In the genomic region with DNA sequence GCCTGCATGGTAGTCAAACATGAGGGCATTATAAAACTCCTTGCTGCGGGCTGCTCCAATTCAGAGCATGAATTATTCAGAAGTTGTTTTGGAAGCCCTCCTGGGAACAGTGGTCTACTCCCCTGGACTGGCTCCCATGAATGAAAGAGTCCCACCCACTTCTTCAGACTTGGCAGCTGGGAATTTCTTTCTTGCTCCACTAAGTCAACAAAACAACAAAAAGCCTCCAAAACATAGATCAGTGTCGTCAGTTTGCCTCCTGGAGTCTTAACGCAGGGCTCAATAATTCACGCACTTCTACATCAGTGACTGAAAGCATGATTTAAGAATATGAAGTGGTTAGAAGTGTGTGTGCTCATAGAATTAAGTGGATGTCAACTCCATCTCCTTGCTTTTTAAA, we compare ENCODE assay signal across 14 cellular contexts.
DNase-seq lines count a peak whose midpoint lies in the region; ATAC-seq and TF ChIP-seq lines count a peak whose summit lies in the region.
"Had no signal": no experiment of that assay in that cellular context is flagged by ENCODE, and none has a peak within 500 bp of the region (broad histone marks: within the 10 kb centered on the region; RNA-seq: fewer than 3 reads in every experiment).

No MANE protein-coding gene starts in this region.

- H3K4me1 Mint-ChIP-seq in nephron: peaks cover 25% of the 10 kb centered on the region

- H3K4me3 Mint-ChIP-seq in nephron: peak overlapping the region in 1 of 3 experiments; percentile 1
- H3K4me3 Mint-ChIP-seq: CD14-positive monocyte had no signal

- DNase-seq in Ammon's horn (ENCODE audit: low spot score): peak; percentile 50
- DNase-seq in NCI-H187 (lab: John Stamatoyannopoulos, UW): peak; percentile 15 to 20
- peak; percentile 29 for DNase-seq in cerebellar cortex (ENCODE audit: low spot score)
- no peak for DNase-seq in T-helper 1 cell
- no peak for DNase-seq in stimulated activated CD4-positive, alpha-beta T cell treated with anti-CD3 and anti-CD28 coated beads, Interleukin-2, amount 100 ng/mL, for 24 hours
- DNase-seq: activated naive CD4-positive, alpha-beta T cell treated with Interleukin-2 at 50 U/mL for 16 hours; effector CD8-positive, alpha-beta T cell; GOT3; NCI-H526 treated with DMSO at 0.1 percent for 48 hours; SW 1271 had no signal

- TF ChIP-seq CTCF in nephron (IDR thresholded peaks at IDR 0.05; ENCODE audit: unreplicated experiment in 3 of 3): no peak

- H3K27ac Mint-ChIP-seq in nephron: peak overlapping the region in 2 of 3 experiments; percentile 60 to 91
- H3K27ac Mint-ChIP-seq: CD14-positive monocyte had no signal

- H3K9me3 Mint-ChIP-seq in nephron: no peaks in the 10 kb centered on the region

- no peak for ATAC-seq in HG03342 (IDR thresholded peaks at IDR 0.05; ENCODE audit: unreplicated experiment)
- no peak for ATAC-seq in HG03354 (IDR thresholded peaks at IDR 0.05; ENCODE audit: poor library complexity, severe bottlenecking, unreplicated experiment)

- no peaks in the 10 kb centered on the region for H3K36me3 Mint-ChIP-seq in nephron (ENCODE audit: low read depth)
- H3K36me3 Mint-ChIP-seq: CD14-positive monocyte had no signal

- no peaks in the 10 kb centered on the region for H3K27me3 Mint-ChIP-seq in nephron (ENCODE audit: low read depth)

Comparison
In these comparisons a context has a peak if more than half of its experiments do, and no peak if none do; other contexts are left out.
1. DNase-seq: peak in Ammon's horn (single experiment), NCI-H187 (2 of 2) and cerebellar cortex (single experiment); none in T-helper 1 cell (0 of 5) and stimulated activated CD4-positive, alpha-beta T cell treated with anti-CD3 and anti-CD28 coated beads, Interleukin-2, amount 100 ng/mL, for 24 hours (0 of 2).